ENCODE assay signal across 7 cellular contexts in genomic region chr2:88628569-88628939, GRCh38. TPM values are rescaled to one million over a fixed set of nuclear protein-coding genes. Genes with fewer than 3 reads are reported as not detected.
A peak's percentile ranks its signal among the peaks of the same experiment; 100 is the strongest.
DNase-seq lines count a peak whose midpoint lies in the region; ATAC-seq and TF ChIP-seq lines count a peak whose summit lies in the region.

No MANE protein-coding gene starts in this region.

- intact Hi-C loops in ascending aorta (cut with DNase I) (no loop called here), left lung (cut with DNase I) (no loop called here)

- H3K9me3 ChIP-seq in ascending aorta, result no peaks in the 10 kb centered on the region
- no peaks in the 10 kb centered on the region for H3K9me3 ChIP-seq in left lung

- no peak for TF ChIP-seq CTCF in HFF-Myc (IDR thresholded peaks at IDR 0.05; ENCODE audit: low read depth, low read length, missing control alignments)
- TF ChIP-seq CTCF in ascending aorta (IDR thresholded peaks at IDR 0.05), result no peak
- TF ChIP-seq CTCF in left lung (IDR thresholded peaks at IDR 0.05), result no peak

- peaks cover 0 to 17% of the 10 kb centered on the region in 2 donors for H3K4me1 ChIP-seq in ascending aorta
- peaks cover 7 to 38% of the 10 kb centered on the region in 2 donors for H3K4me1 ChIP-seq in left lung

- H3K36me3 ChIP-seq in ascending aorta, result no peaks in the 10 kb centered on the region
- H3K36me3 ChIP-seq in left lung, result no peaks in the 10 kb centered on the region

- ATAC-seq in left lung (no peak), HG03432 (IDR thresholded peaks at IDR 0.05; ENCODE audit: unreplicated experiment) (no peak)

- DNase-seq in HFF-Myc (ENCODE audit: extremely low read depth, low read depth) (no peak), ascending aorta (ENCODE audit: low spot score in 2 of 2) (no peak), left lung (no peak), DMS79 (lab: John Stamatoyannopoulos, UW) (no peak)
- DNase-seq in activated CD4-positive, alpha-beta T cell treated with anti-CD3 and anti-CD28 coated beads for 48 hours, result no peak

- H3K4me3 ChIP-seq in HFF-Myc (replicated peaks; ENCODE audit: low read depth, low read length) (peak overlapping the region; percentile 89), ascending aorta (peak overlapping the region; percentile 63 to 64), left lung (peak overlapping the region; percentile 31 to 93)

- H3K27me3 ChIP-seq in ascending aorta (no peaks in the 10 kb centered on the region), left lung (no peaks in the 10 kb centered on the region)

- H3K27ac ChIP-seq in ascending aorta (peak overlapping the region; percentile 97 to 98), left lung (peak overlapping the region; percentile 99), temporal lobe (ENCODE audit: low read depth, low read length) (peak overlapping the region; percentile 90)

RNA-seq across cellular contexts. Expression of gene EIF2AK3, which starts 1.3 kb away (rescaled TPM):
- total RNA-seq in ascending aorta (6.5 TPM), left lung (10 to 100 TPM; 27.1 to 29.0 TPM), temporal lobe (26.1 TPM)
